Comparison of ENCODE assay signal across 21 cellular contexts in genomic region chr14:105505101-105505500, GRCh38.
"Had no signal": no experiment of that assay in that cellular context is flagged by ENCODE, and none has a peak within 500 bp of the region (broad histone marks: within the 10 kb centered on the region; RNA-seq: fewer than 3 reads in every experiment).

No MANE protein-coding gene starts in this region.

- ATAC-seq: activated T-cell treated with anti-CD3 and anti-CD28 coated beads, Interleukin-2, amount 50 U/mL, for 72 hours; effector memory CD8-positive, alpha-beta T cell; left cardiac atrium; natural killer cell; stimulated activated naive B cell treated with anti-CD40 and anti-IgM and Interleukin-4, amounts not matched to agents 10 μg/mL and 1 μg/mL and 100 μg/mL, for 72 hours had no signal

- H3K27me3 ChIP-seq: right atrium auricular region, thyroid gland, uterus had no signal

- H3K4me1 ChIP-seq: right atrium auricular region, thyroid gland, uterus had no signal

- H3K4me3 ChIP-seq: right atrium auricular region, skin epidermis, thyroid gland, uterus had no signal

- DNase-seq: activated CD4-positive, alpha-beta T cell treated with anti-CD3 and anti-CD28 coated beads for 48 hours; activated CD8-positive, alpha-beta memory T cell treated with anti-CD3 and anti-CD28 coated beads, Interleukin-2, amount 50 U/mL, for 48 hours; activated gamma-delta T cell; activated T-cell treated with anti-CD3 and anti-CD28 coated beads, Interleukin-2, amount 50 U/mL, for 72 hours; anterior cingulate cortex; cerebellar nuclear complex; dermis blood vessel endothelial cell; effector memory CD8-positive, alpha-beta T cell; foreskin melanocyte; immature natural killer cell; left cardiac atrium; natural killer cell; nucleus accumbens; stimulated activated CD4-positive, alpha-beta T cell treated with anti-CD3 and anti-CD28 coated beads, Interleukin-15, amount 100 ng/mL, for 24 hours; stimulated activated CD4-positive, alpha-beta T cell treated with anti-CD3 and anti-CD28 coated beads, Interleukin-4, amount 100 ng/mL, for 1 hour; stimulated activated naive B cell treated with anti-CD40 and anti-IgM and Interleukin-4, amounts not matched to agents 10 μg/mL and 1 μg/mL and 100 μg/mL, for 72 hours; thyroid gland; uterus had no signal

- H3K27ac ChIP-seq: epithelial cell of prostate, right atrium auricular region, skin epidermis, thyroid gland, uterus had no signal

- H3K36me3 ChIP-seq: right atrium auricular region, thyroid gland, uterus had no signal

- H3K9me3 ChIP-seq: right atrium auricular region, thyroid gland, uterus had no signal
